Comparison of ENCODE assay signal across 17 cellular contexts in genomic region chr6:55443238-55444134, GRCh38.
"Had no signal": no experiment of that assay in that cellular context is flagged by ENCODE, and none has a peak within 500 bp of the region (broad histone marks: within the 10 kb centered on the region; RNA-seq: fewer than 3 reads in every experiment).

No MANE protein-coding gene starts in this region.

- H3K27me3 ChIP-seq: breast epithelium, left lung, right atrium auricular region had no signal

- H3K36me3 ChIP-seq: breast epithelium, left lung, right atrium auricular region, thoracic aorta had no signal

- H3K4me3 ChIP-seq: breast epithelium, left lung, right atrium auricular region, thoracic aorta had no signal

- H3K4me1 ChIP-seq: breast epithelium, left lung, right atrium auricular region had no signal

- ATAC-seq: activated CD4-positive, CD25-positive, alpha-beta regulatory T cell treated with anti-CD3 and anti-CD28 coated beads, Interleukin-2, amount 50 U/mL, for 24 hours; effector memory CD8-positive, alpha-beta T cell; left lung; naive thymus-derived CD8-positive, alpha-beta T cell; stimulated activated naive CD8-positive, alpha-beta T cell treated with anti-CD3 and anti-CD28 coated beads, Interleukin-15, amount 100 ng/mL, for 72 hours had no signal

- H3K27ac ChIP-seq: breast epithelium, epithelial cell of prostate, left lung, right atrium auricular region, thoracic aorta had no signal

- H3K9me3 ChIP-seq: breast epithelium, left lung, right atrium auricular region, thoracic aorta had no signal

- DNase-seq: activated CD4-positive, alpha-beta T cell treated with anti-CD3 and anti-CD28 coated beads, Interleukin-2, amount 50 U/mL, for 4 hours; activated naive CD4-positive, alpha-beta T cell; activated naive CD8-positive, alpha-beta T cell treated with anti-CD3 and anti-CD28 coated beads, Interleukin-2, amount 10 ng/mL, durations not matched to agents 7 days and 5 days; activated T-cell treated with anti-CD3 and anti-CD28 coated beads for 4 hours; anterior cingulate cortex; dermis blood vessel endothelial cell; effector memory CD8-positive, alpha-beta T cell; islet precursor cell; left lung; naive thymus-derived CD8-positive, alpha-beta T cell; nucleus accumbens; stimulated activated naive CD8-positive, alpha-beta T cell treated with anti-CD3 and anti-CD28 coated beads, Interleukin-15, amount 100 ng/mL, for 72 hours had no signal
